ENCODE assay signal across 1 cellular context in the genomic region with DNA sequence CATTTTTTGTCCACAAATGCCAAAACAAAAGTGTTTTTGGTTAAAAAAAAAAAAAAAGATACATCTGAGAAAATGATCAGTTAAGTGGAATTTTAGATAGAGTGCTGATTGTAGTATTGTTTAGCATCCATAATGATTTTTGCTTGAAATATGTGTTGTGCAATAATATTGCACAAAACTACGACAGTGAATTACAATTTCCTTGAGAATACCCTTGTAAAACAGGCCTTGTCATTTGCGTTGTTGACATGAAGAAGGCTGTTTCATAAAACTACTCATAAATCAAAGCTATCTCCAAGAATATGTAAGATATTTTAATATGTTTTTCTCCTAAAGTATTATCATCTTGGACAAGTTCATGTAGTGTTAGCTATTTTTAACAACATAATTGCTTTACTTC.
TF ChIP-seq lines count a peak whose summit lies in the region.

No MANE protein-coding gene starts in this region.

TF ChIP-seq in IMR-90, 13 proteins besides CTCF, POLR2A, EP300 and RAD21:
- TF ChIP-seq, protein P1, sequence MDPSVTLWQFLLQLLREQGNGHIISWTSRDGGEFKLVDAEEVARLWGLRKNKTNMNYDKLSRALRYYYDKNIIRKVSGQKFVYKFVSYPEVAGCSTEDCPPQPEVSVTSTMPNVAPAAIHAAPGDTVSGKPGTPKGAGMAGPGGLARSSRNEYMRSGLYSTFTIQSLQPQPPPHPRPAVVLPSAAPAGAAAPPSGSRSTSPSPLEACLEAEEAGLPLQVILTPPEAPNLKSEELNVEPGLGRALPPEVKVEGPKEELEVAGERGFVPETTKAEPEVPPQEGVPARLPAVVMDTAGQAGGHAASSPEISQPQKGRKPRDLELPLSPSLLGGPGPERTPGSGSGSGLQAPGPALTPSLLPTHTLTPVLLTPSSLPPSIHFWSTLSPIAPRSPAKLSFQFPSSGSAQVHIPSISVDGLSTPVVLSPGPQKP (IDR thresholded peaks at IDR 0.05; ENCODE audit: borderline replicate concordance, low read depth, low read length) = no peak
- TF ChIP-seq CEBPB (IDR thresholded peaks at IDR 0.05; ENCODE audit: low read depth, low read length) = peak; percentile 88
